16 cellular contexts compared by ENCODE assay signal in genomic region chr9:128253991-128254346, GRCh38. TPM values are rescaled to one million over a fixed set of nuclear protein-coding genes. Genes with fewer than 3 reads are reported as not detected.
DNase-seq lines count a peak whose midpoint lies in the region; ATAC-seq and TF ChIP-seq lines count a peak whose summit lies in the region.
"Had no signal": no experiment of that assay in that cellular context is flagged by ENCODE, and none has a peak within 500 bp of the region (broad histone marks: within the 10 kb centered on the region; RNA-seq: fewer than 3 reads in every experiment).

No MANE protein-coding gene starts in this region.

- H3K23ac ChIP-seq in neuronal stem cell (ENCODE audit: low read depth, low read length, poor library complexity), result peak overlapping the region; percentile 89

- H3K9me3 ChIP-seq in WERI-Rb-1 (ENCODE audit: severe bottlenecking) (peaks cover 2% of the 10 kb centered on the region), neuronal stem cell (replicated peaks in 1 of 2; ENCODE audit: control insufficient read depth in 2 of 2, insufficient read depth in 1 of 2, low read depth in 1 of 2, low read length in 2 of 2) (no peaks in the 10 kb centered on the region)
- H3K9me3 ChIP-seq: BE2C had no signal

- H2BK15ac ChIP-seq in neuronal stem cell (ENCODE audit: low read length), result no peak overlapping the region

- TF ChIP-seq CTCF in WERI-Rb-1 (IDR thresholded peaks at IDR 0.05; ENCODE audit: low read depth, low read length) (no peak), dorsolateral prefrontal cortex (IDR thresholded peaks at IDR 0.05 in 54 of 56, conservative IDR thresholded peaks at IDR 0.05 in 2 of 56; ENCODE audit: low read depth in 1 of 56, partially characterized antibody in 56 of 56) (no peak)

- H3K4me2 ChIP-seq in neuronal stem cell (ENCODE audit: insufficient read depth, low read length, poor library complexity, severe bottlenecking), result no peak overlapping the region

- H3K4me3 Mint-ChIP-seq in stimulated activated naive CD8-positive, alpha-beta T cell treated with anti-CD3 and anti-CD28 coated beads, Interleukin-15, amount 100 ng/mL, for 72 hours, result no peak overlapping the region
- H3K4me3 Mint-ChIP-seq: CD4-positive, alpha-beta memory T cell; HFFc6 had no signal

- no peak overlapping the region for H2BK120ac ChIP-seq in neuronal stem cell (ENCODE audit: low read depth, low read length)

- H3K4me1 ChIP-seq in neuronal stem cell (ENCODE audit: control insufficient read depth in 2 of 2, insufficient read depth in 1 of 2, low read depth in 1 of 2, low read length in 2 of 2), result peaks cover 0 to 13% of the 10 kb centered on the region in 2 donors

- peak overlapping the region; percentile 32 for H3K27ac ChIP-seq in WERI-Rb-1
- peak overlapping the region in 43 of 59 donors; percentile 12 to 90 (median 63) for H3K27ac ChIP-seq in dorsolateral prefrontal cortex
- H3K27ac ChIP-seq in neuronal stem cell (replicated peaks; ENCODE audit: low read length), result no peak overlapping the region
- H3K27ac ChIP-seq: C4-2B, HL-60 had no signal

- H3K36me3 ChIP-seq in H7 (replicated peaks; ENCODE audit: control insufficient read depth, insufficient read depth, low read length) (peaks cover 12% of the 10 kb centered on the region), WERI-Rb-1 (peaks cover 82% of the 10 kb centered on the region), neuronal stem cell (replicated peaks in 1 of 2; ENCODE audit: control insufficient read depth in 2 of 2, insufficient read depth in 2 of 2, low read length in 2 of 2) (peaks cover 33 to 50% of the 10 kb centered on the region in 2 donors)

- H3K4me3 ChIP-seq in H7 (ENCODE audit: insufficient read depth, low read depth, low read length), result no peak overlapping the region
- no peak overlapping the region for H3K4me3 ChIP-seq in WERI-Rb-1 (ENCODE audit: low read depth, low read length)
- no peak overlapping the region for H3K4me3 ChIP-seq in dorsolateral prefrontal cortex
- no peak overlapping the region for H3K4me3 ChIP-seq in neuronal stem cell (ENCODE audit: low read length in 2 of 2)

- H3K27me3 ChIP-seq in H7 (ENCODE audit: control insufficient read depth, insufficient read depth, low read length), result no peaks in the 10 kb centered on the region
- no peaks in the 10 kb centered on the region for H3K27me3 ChIP-seq in WERI-Rb-1 (ENCODE audit: insufficient read depth, low read depth, severe bottlenecking)
- H3K27me3 ChIP-seq in dorsolateral prefrontal cortex, result peaks cover 0 to 5% (median 0%) of the 10 kb centered on the region in 45 donors
- peaks cover 0 to 3% (median 0%) of the 10 kb centered on the region in 3 experiments for H3K27me3 ChIP-seq in neuronal stem cell (ENCODE audit: control insufficient read depth in 3 of 3, insufficient read depth in 3 of 3, low read depth in 1 of 3, low read length in 3 of 3)
- H3K27me3 ChIP-seq: BE2C had no signal

- no peak overlapping the region for H3K9ac ChIP-seq in neuronal stem cell (ENCODE audit: low read depth, low read length, poor library complexity)

- H3K9me3 Mint-ChIP-seq in stimulated activated naive CD8-positive, alpha-beta T cell treated with anti-CD3 and anti-CD28 coated beads, Interleukin-15, amount 100 ng/mL, for 72 hours, result no peaks in the 10 kb centered on the region
- H3K9me3 Mint-ChIP-seq: CD4-positive, alpha-beta memory T cell; HFFc6 had no signal

- no peak for ATAC-seq in left colon
- ATAC-seq in stimulated activated naive CD8-positive, alpha-beta T cell treated with anti-CD3 and anti-CD28 coated beads, Interleukin-15, amount 100 ng/mL, for 72 hours, result no peak

- intact Hi-C loops in dorsolateral prefrontal cortex (cut with DNase I) (no loop called here), left colon (cut with DNase I, micrococcal nuclease) (no loop called here)

- no peak overlapping the region for H2AFZ ChIP-seq in neuronal stem cell (ENCODE audit: low read length)

- no peak overlapping the region for H3K4ac ChIP-seq in neuronal stem cell (ENCODE audit: low read length)

- no peak overlapping the region for H2BK12ac ChIP-seq in neuronal stem cell (ENCODE audit: low read length)

- DNase-seq in H7 (peak; percentile 19), WERI-Rb-1 (no peak), dorsolateral prefrontal cortex (no peak), neuronal stem cell (ENCODE audit: low spot score) (no peak), AG08395 (ENCODE audit: low spot score) (no peak), left colon (no peak)
- no peak for DNase-seq in stimulated activated naive CD8-positive, alpha-beta T cell treated with anti-CD3 and anti-CD28 coated beads, Interleukin-15, amount 100 ng/mL, for 72 hours
- DNase-seq: BE2C, DND-41, GDM1, GOT3, HCEC 1CT, HFFc6 had no signal

- peaks cover 18% of the 10 kb centered on the region for H3K27me3 Mint-ChIP-seq in stimulated activated naive CD8-positive, alpha-beta T cell treated with anti-CD3 and anti-CD28 coated beads, Interleukin-15, amount 100 ng/mL, for 72 hours
- H3K27me3 Mint-ChIP-seq: CD4-positive, alpha-beta memory T cell had no signal

- no peak overlapping the region for H2BK5ac ChIP-seq in neuronal stem cell (ENCODE audit: low read length)

- no peak overlapping the region for H2AK5ac ChIP-seq in neuronal stem cell (ENCODE audit: low read depth, low read length)

- no CpG with 5 or more reads among the region's 7 CpGs for WGBS in neuronal stem cell (ENCODE audit: extremely low coverage in 2 of 2, insufficient read length in 2 of 2, insufficient replicate concordance in 1 of 2), 2 donors

- H3K79me1 ChIP-seq in neuronal stem cell (ENCODE audit: low read depth, low read length), result peaks cover 3% of the 10 kb centered on the region

- H3K14ac ChIP-seq in neuronal stem cell (ENCODE audit: low read length), result no peak overlapping the region

- no peak overlapping the region for H4K8ac ChIP-seq in neuronal stem cell (ENCODE audit: low read depth, low read length)

- peaks cover 17% of the 10 kb centered on the region for H3K4me1 Mint-ChIP-seq in stimulated activated naive CD8-positive, alpha-beta T cell treated with anti-CD3 and anti-CD28 coated beads, Interleukin-15, amount 100 ng/mL, for 72 hours

- no peak overlapping the region for H4K91ac ChIP-seq in neuronal stem cell (ENCODE audit: low read depth, low read length, poor library complexity)

- no peak overlapping the region for H3K27ac Mint-ChIP-seq in stimulated activated naive CD8-positive, alpha-beta T cell treated with anti-CD3 and anti-CD28 coated beads, Interleukin-15, amount 100 ng/mL, for 72 hours
- H3K27ac Mint-ChIP-seq: CD4-positive, alpha-beta memory T cell; HFFc6 had no signal

- H3K18ac ChIP-seq in neuronal stem cell (ENCODE audit: low read length), result no peak overlapping the region

RNA-seq across cellular contexts. Expression of gene GOLGA2, which starts 21.8 kb away (rescaled TPM):
- 34.4 and 48.7 TPM in 2 replicates for total RNA-seq in H7 (2014; rRNA removed; shearing (Covaris generic))
- 100 to 1,000 TPM in 36 of 120 experiments, 10 to 100 TPM in 84; 59.2 to 145 (median 94.1) TPM for total RNA-seq in dorsolateral prefrontal cortex
- 29.3 TPM for polyA plus RNA-seq in neuronal stem cell (2013, experiment 1 of 2)
- 30.6 TPM for polyA plus RNA-seq in neuronal stem cell (2013, experiment 2 of 2)
- total RNA-seq in left colon, result 100 to 1,000 TPM in 1 of 2 donors, 10 to 100 TPM in 1; 83.6 to 104 TPM

RNA-seq across cellular contexts. Expression of gene SWI5, which starts 22.1 kb away (rescaled TPM):
- total RNA-seq in H7 (2014; rRNA removed; shearing (Covaris generic)), result 36.3 and 53.3 TPM in 2 replicates
- total RNA-seq in dorsolateral prefrontal cortex (10 to 100 TPM; 11.3 to 29.4 (median 16.7) TPM), left colon (10 to 100 TPM; 11.0 to 13.2 TPM)
- polyA plus RNA-seq in neuronal stem cell (2013, experiment 1 of 2), result 21.5 TPM
- 21.5 TPM for polyA plus RNA-seq in neuronal stem cell (2013, experiment 2 of 2)

RNA-seq across cellular contexts. Expression of gene DNM1, which starts 50.8 kb away (rescaled TPM):
- total RNA-seq in H7 (2014; rRNA removed; shearing (Covaris generic)), result 16.9 and 35.0 TPM in 2 replicates
- 1,000 to 10,000 TPM in 1 of 120 experiments, 100 to 1,000 TPM in 119; 213 to 1,033 (median 740) TPM for total RNA-seq in dorsolateral prefrontal cortex
- 46.5 TPM for polyA plus RNA-seq in neuronal stem cell (2013, experiment 1 of 2)
- polyA plus RNA-seq in neuronal stem cell (2013, experiment 2 of 2), result 48.3 TPM
- total RNA-seq in left colon, result 1 to 10 TPM; 3.8 to 7.8 TPM
- polyA plus RNA-seq: CD4-positive, alpha-beta memory T cell had no signal
